In genomic region chr11:134734446-134734845, GRCh38 we compare ENCODE assay signal across 14 cellular contexts.
DNase-seq lines count a peak whose midpoint lies in the region; ATAC-seq, FAIRE-seq and TF ChIP-seq lines count a peak whose summit lies in the region.
"Had no signal": no experiment of that assay in that cellular context is flagged by ENCODE, and none has a peak within 500 bp of the region (broad histone marks: within the 10 kb centered on the region; RNA-seq: fewer than 3 reads in every experiment).

No MANE protein-coding gene starts in this region.

- H3K36me3 Mint-ChIP-seq in astrocyte (ENCODE audit: low read depth, unreplicated experiment), result no peaks in the 10 kb centered on the region
- H3K36me3 Mint-ChIP-seq: CD4-positive, alpha-beta memory T cell had no signal

- ATAC-seq in GM18858 (IDR thresholded peaks at IDR 0.05; ENCODE audit: unreplicated experiment), result no peak
- ATAC-seq: HCT116, PC-3 had no signal

- intact Hi-C loops in spleen (cut with DNase I; ENCODE audit: low total_unique reads), result no loop called here

- FAIRE-seq in astrocyte (lab: Jason Lieb, UNC), result no peak
- FAIRE-seq: GM18507 had no signal

- 30 to 45% (median 41%) methylated on average over 7 of the region's 7 CpGs for WGBS in spleen, 5 donors

- H3K27ac Mint-ChIP-seq in astrocyte (ENCODE audit: unreplicated experiment), result no peak overlapping the region
- H3K27ac Mint-ChIP-seq: CD4-positive, alpha-beta memory T cell had no signal

- H3K4me3 ChIP-seq in astrocyte (ENCODE audit: insufficient read depth, low read depth, low read length) (no peak overlapping the region), spleen (no peak overlapping the region)

- no peak overlapping the region for H3K4me3 Mint-ChIP-seq in astrocyte (ENCODE audit: unreplicated experiment)
- H3K4me3 Mint-ChIP-seq: CD4-positive, alpha-beta memory T cell had no signal

- H3K9ac ChIP-seq in astrocyte (ENCODE audit: low read length), result no peak overlapping the region

- H3K4me1 ChIP-seq in astrocyte (ENCODE audit: insufficient read depth, low read length), result peaks cover 2% of the 10 kb centered on the region
- no peaks in the 10 kb centered on the region for H3K4me1 ChIP-seq in spleen
- H3K4me1 ChIP-seq: BE2C had no signal

- H3K36me3 ChIP-seq in astrocyte (ENCODE audit: insufficient read depth, low read length) (no peaks in the 10 kb centered on the region), spleen (no peaks in the 10 kb centered on the region)
- H3K36me3 ChIP-seq: BE2C had no signal

- DNase-seq in Daoy (ENCODE audit: low read depth) (peak; percentile 20), astrocyte (ENCODE audit: low read depth) (no peak), kidney tubule cell (ENCODE audit: low spot score) (peak; percentile 14), spleen (peak; percentile 47), DMS153 treated with DMSO at 0.1 percent for 48 hours (lab: John Stamatoyannopoulos, UW; ENCODE audit: unreplicated experiment) (no peak), ecto neural progenitor cell (ENCODE audit: low spot score) (no peak)
- DNase-seq: BE2C; CD4-positive, alpha-beta memory T cell; NCI-H1436 treated with DMSO at 0.1 percent for 48 hours; NCI-H2081 treated with DMSO at 0.1 percent for 48 hours; PC-3 had no signal

- no peaks in the 10 kb centered on the region for H4K20me1 ChIP-seq in astrocyte (ENCODE audit: insufficient read depth, low read length)

- no peak for TF ChIP-seq POLR2A in spleen (IDR thresholded peaks at IDR 0.05)

- peak overlapping the region; percentile 21 for H3K4me2 ChIP-seq in astrocyte (ENCODE audit: low read length)

- no peak overlapping the region for H3K27ac ChIP-seq in astrocyte (ENCODE audit: low read depth, low read length)
- H3K27ac ChIP-seq in spleen, result no peak overlapping the region

- H3K4me1 Mint-ChIP-seq in astrocyte (ENCODE audit: low read depth, unreplicated experiment), result peaks cover 14% of the 10 kb centered on the region
- H3K4me1 Mint-ChIP-seq: CD4-positive, alpha-beta memory T cell had no signal

- H3K79me2 ChIP-seq in astrocyte (ENCODE audit: insufficient read depth, low read length), result no peaks in the 10 kb centered on the region

- TF ChIP-seq CTCF in astrocyte (IDR thresholded peaks at IDR 0.05; ENCODE audit: insufficient read depth, low read depth, low read length) (no peak), spleen (IDR thresholded peaks at IDR 0.05 in 8 of 11, conservative IDR thresholded peaks at IDR 0.05 in 3 of 11) (no peak)

- H3K9me3 Mint-ChIP-seq in astrocyte (ENCODE audit: unreplicated experiment), result no peaks in the 10 kb centered on the region
- H3K9me3 Mint-ChIP-seq: CD4-positive, alpha-beta memory T cell had no signal

- H3K27me3 ChIP-seq in astrocyte (ENCODE audit: insufficient read depth, low read length) (no peaks in the 10 kb centered on the region), spleen (replicated peaks in 1 of 7) (peaks cover 0 to 18% (median 0%) of the 10 kb centered on the region in 7 donors)

- H2AFZ ChIP-seq in astrocyte (ENCODE audit: low read depth, low read length), result no peak overlapping the region

- peaks cover 3% of the 10 kb centered on the region for H3K9me3 ChIP-seq in astrocyte (ENCODE audit: insufficient read depth, low read depth, low read length)
- H3K9me3 ChIP-seq in spleen, result no peaks in the 10 kb centered on the region
- H3K9me3 ChIP-seq: BE2C had no signal

- H3K27me3 Mint-ChIP-seq in astrocyte (ENCODE audit: low read depth, unreplicated experiment), result no peaks in the 10 kb centered on the region

Comparison
In these comparisons a context has a peak if more than half of its experiments do, and no peak if none do; other contexts are left out.
1. DNase-seq: peak in Daoy (single experiment), kidney tubule cell (single experiment) and spleen (single experiment); none in astrocyte (single experiment), DMS153 treated with DMSO at 0.1 percent for 48 hours (single experiment) and ecto neural progenitor cell (single experiment).